8 cellular contexts compared by ENCODE assay signal in the genomic region with DNA sequence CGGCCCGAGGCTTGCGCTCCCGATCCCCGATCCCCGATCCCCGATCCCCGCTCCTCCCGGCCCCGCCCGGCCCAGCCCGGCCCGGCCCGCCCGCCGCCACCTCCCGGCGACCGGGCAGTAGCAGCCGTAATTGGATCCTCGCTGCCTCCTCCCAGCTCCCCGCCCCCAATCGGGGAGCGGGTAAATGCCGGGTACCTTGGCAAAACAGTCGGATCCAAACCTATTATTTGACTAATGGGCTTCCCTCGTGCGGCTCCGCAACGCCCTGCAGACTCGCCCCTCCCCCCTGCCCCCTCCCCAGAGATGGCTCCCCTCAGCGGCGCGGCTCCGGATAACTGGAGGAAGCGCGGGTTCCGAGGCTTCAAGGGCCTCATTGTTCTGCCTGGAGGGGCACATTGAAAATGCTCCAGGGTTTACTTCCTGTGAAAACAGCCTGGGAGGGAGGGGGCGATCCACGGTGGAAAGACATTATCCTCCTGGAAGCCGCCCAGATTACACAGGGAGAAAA.
A peak's percentile ranks its signal among the peaks of the same experiment; 100 is the strongest.
DNase-seq lines count a peak whose midpoint lies in the region; ATAC-seq and TF ChIP-seq lines count a peak whose summit lies in the region.

No MANE protein-coding gene starts in this region.

- peaks cover 30% of the 10 kb centered on the region for H3K4me1 Mint-ChIP-seq in T-helper 1 cell treated with Interleukin-12 subunit alpha and Interleukin-12 subunit beta and Interleukin-4 antibody, amounts not matched to agents 30 μg/mL and 1 μg/mL, for 36 hours (ENCODE audit: low read depth)

- peaks cover 15% of the 10 kb centered on the region for H3K27me3 Mint-ChIP-seq in T-helper 1 cell treated with Interleukin-12 subunit alpha and Interleukin-12 subunit beta and Interleukin-4 antibody, amounts not matched to agents 30 μg/mL and 1 μg/mL, for 36 hours (ENCODE audit: low read depth)

- no peak for TF ChIP-seq CTCF in cardiac fibroblast (IDR thresholded peaks at IDR 0.05; ENCODE audit: low read depth, low read length)

- ATAC-seq in GM18498 (IDR thresholded peaks at IDR 0.05; ENCODE audit: unreplicated experiment), result peak; percentile 50
- peak; percentile 54 for ATAC-seq in HG02759 (IDR thresholded peaks at IDR 0.05; ENCODE audit: unreplicated experiment)

- DNase-seq in NCI-H128 (lab: John Stamatoyannopoulos, UW; ENCODE audit: unreplicated experiment) (peak; percentile 76), cardiac fibroblast (ENCODE audit: low read depth in 2 of 2) (peak; percentile 68 to 88), iris pigment epithelial cell (ENCODE audit: low read depth) (peak; percentile 43), smooth muscle cell of the brain vasculature (ENCODE audit: low read depth, low spot score) (peak; percentile 36), GM03348 (ENCODE audit: low spot score) (no peak)

- H3K4me3 Mint-ChIP-seq in T-helper 1 cell treated with Interleukin-12 subunit alpha and Interleukin-12 subunit beta and Interleukin-4 antibody, amounts not matched to agents 30 μg/mL and 1 μg/mL, for 36 hours, result peak overlapping the region; percentile 96

- peak overlapping the region; percentile 17 to 30 for H3K4me3 ChIP-seq in cardiac fibroblast (replicated peaks in 1 of 2; ENCODE audit: low read depth in 2 of 2, low read length in 2 of 2)

- no peaks in the 10 kb centered on the region for H3K9me3 Mint-ChIP-seq in T-helper 1 cell treated with Interleukin-12 subunit alpha and Interleukin-12 subunit beta and Interleukin-4 antibody, amounts not matched to agents 30 μg/mL and 1 μg/mL, for 36 hours

- no peaks in the 10 kb centered on the region for H3K36me3 Mint-ChIP-seq in T-helper 1 cell treated with Interleukin-12 subunit alpha and Interleukin-12 subunit beta and Interleukin-4 antibody, amounts not matched to agents 30 μg/mL and 1 μg/mL, for 36 hours (ENCODE audit: low read depth)

- H3K27ac Mint-ChIP-seq in T-helper 1 cell treated with Interleukin-12 subunit alpha and Interleukin-12 subunit beta and Interleukin-4 antibody, amounts not matched to agents 30 μg/mL and 1 μg/mL, for 36 hours, result peak overlapping the region; percentile 99
